In the genomic region with DNA sequence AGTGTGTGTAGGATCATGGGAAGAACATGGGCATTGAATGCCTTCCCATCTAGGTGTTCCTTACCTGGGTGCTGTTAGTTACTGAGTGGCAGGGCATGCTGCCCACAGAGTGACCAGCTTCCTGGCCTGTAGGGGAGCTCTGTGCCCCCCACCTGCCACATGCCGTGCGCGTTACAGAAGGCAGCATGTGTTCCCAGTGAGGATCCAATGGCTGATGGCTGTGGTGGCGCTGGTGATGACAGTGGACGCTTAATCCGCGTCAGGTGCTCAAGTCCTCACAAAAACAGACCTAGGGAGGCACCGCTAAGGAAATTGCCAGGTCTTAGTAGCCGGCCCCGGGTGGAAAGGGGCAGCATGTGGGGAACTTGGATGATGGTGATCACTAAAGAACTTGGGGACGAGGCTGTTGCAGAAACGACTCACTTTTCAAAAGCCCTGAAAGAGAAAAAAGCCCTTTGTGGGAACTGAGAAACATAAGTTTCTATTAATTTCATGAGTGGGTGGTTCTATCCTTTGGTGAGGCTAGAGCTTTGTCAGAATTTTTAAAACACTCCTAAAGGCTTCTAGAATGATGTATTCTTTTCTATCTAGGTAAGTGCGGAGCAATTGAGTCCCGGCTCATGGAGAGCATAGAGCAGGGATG, we compare ENCODE assay signal across 17 cellular contexts.
DNase-seq lines count a peak whose midpoint lies in the region; ATAC-seq lines count a peak whose summit lies in the region.
"Had no signal": no experiment of that assay in that cellular context is flagged by ENCODE, and none has a peak within 500 bp of the region (broad histone marks: within the 10 kb centered on the region; RNA-seq: fewer than 3 reads in every experiment).

No MANE protein-coding gene starts in this region.

- peak overlapping the region; percentile 7 for H3K27ac Mint-ChIP-seq in stimulated activated naive CD8-positive, alpha-beta T cell treated with anti-CD3 and anti-CD28 coated beads, Interleukin-15, Interleukin-2, amounts not matched to agents 100 ng/mL and 50 ng/mL, for 24 hours
- peak overlapping the region in 1 of 2 donors; percentile 94 for H3K27ac Mint-ChIP-seq in stimulated activated naive CD8-positive, alpha-beta T cell treated with anti-CD3 and anti-CD28 coated beads, Interleukin-15, amount 100 ng/mL, for 72 hours
- peak overlapping the region; percentile 12 for H3K27ac Mint-ChIP-seq in activated T-helper 2 cell treated with anti-CD3 and anti-CD28 coated beads, Interferon-gamma antibody, Interleukin-2, Interleukin-4, amounts not matched to agents 10 μg/mL and 5 μg/mL and 100 μg/mL, durations not matched to agents 14 hours and 24 hours and 36 hours
- H3K27ac Mint-ChIP-seq in memory B cell, result peak overlapping the region; percentile 72
- H3K27ac Mint-ChIP-seq: GM23338, WTC11 had no signal

- in situ Hi-C loops in KBM-7 (cut with MboI; ENCODE audit: low pct_unique_long_range_greater_than_20kb, low sequenced_read_pairs), result no loop called here

- no peak overlapping the region for H3K4me3 Mint-ChIP-seq in stimulated activated naive CD8-positive, alpha-beta T cell treated with anti-CD3 and anti-CD28 coated beads, Interleukin-15, Interleukin-2, amounts not matched to agents 100 ng/mL and 50 ng/mL, for 24 hours
- peak overlapping the region in 1 of 2 donors; percentile 11 for H3K4me3 Mint-ChIP-seq in stimulated activated naive CD8-positive, alpha-beta T cell treated with anti-CD3 and anti-CD28 coated beads, Interleukin-15, amount 100 ng/mL, for 72 hours
- H3K4me3 Mint-ChIP-seq in activated T-helper 2 cell treated with anti-CD3 and anti-CD28 coated beads, Interferon-gamma antibody, Interleukin-2, Interleukin-4, amounts not matched to agents 10 μg/mL and 5 μg/mL and 100 μg/mL, durations not matched to agents 14 hours and 24 hours and 36 hours (ENCODE audit: low read depth), result no peak overlapping the region
- no peak overlapping the region for H3K4me3 Mint-ChIP-seq in memory B cell
- H3K4me3 Mint-ChIP-seq: GM23338, WTC11 had no signal

- H3K4me1 Mint-ChIP-seq in stimulated activated naive CD8-positive, alpha-beta T cell treated with anti-CD3 and anti-CD28 coated beads, Interleukin-15, Interleukin-2, amounts not matched to agents 100 ng/mL and 50 ng/mL, for 24 hours (ENCODE audit: low read depth), result peaks cover 78% of the 10 kb centered on the region
- peaks cover 91% of the 10 kb centered on the region for H3K4me1 Mint-ChIP-seq in stimulated activated naive CD8-positive, alpha-beta T cell treated with anti-CD3 and anti-CD28 coated beads, Interleukin-15, amount 100 ng/mL, for 72 hours
- peaks cover 22% of the 10 kb centered on the region for H3K4me1 Mint-ChIP-seq in activated T-helper 2 cell treated with anti-CD3 and anti-CD28 coated beads, Interferon-gamma antibody, Interleukin-2, Interleukin-4, amounts not matched to agents 10 μg/mL and 5 μg/mL and 100 μg/mL, durations not matched to agents 14 hours and 24 hours and 36 hours (ENCODE audit: low read depth)
- peaks cover 12% of the 10 kb centered on the region for H3K4me1 Mint-ChIP-seq in memory B cell

- intact Hi-C loops in activated T-helper 2 cell treated with anti-CD3 and anti-CD28 coated beads, Interferon-gamma antibody, Interleukin-2, Interleukin-4, amounts not matched to agents 10 μg/mL and 5 μg/mL and 100 μg/mL, durations not matched to agents 14 hours and 24 hours and 36 hours (cut with micrococcal nuclease), result no loop called here

- no peak for DNase-seq in stimulated activated naive CD8-positive, alpha-beta T cell treated with anti-CD3 and anti-CD28 coated beads, Interleukin-15, amount 100 ng/mL, for 72 hours
- DNase-seq in activated T-helper 2 cell treated with anti-CD3 and anti-CD28 coated beads, Interferon-gamma antibody, Interleukin-2, Interleukin-4, amounts not matched to agents 10 μg/mL and 5 μg/mL and 100 μg/mL, durations not matched to agents 14 hours and 24 hours and 36 hours (ENCODE audit: low spot score), result no peak
- DNase-seq in memory B cell (ENCODE audit: low spot score in 2 of 2), result no peak
- DNase-seq in KBM-7, result no peak
- no peak for DNase-seq in activated CD8-positive, alpha-beta memory T cell treated with anti-CD3 and anti-CD28 coated beads, Interleukin-2, amount 50 U/mL, for 4 hours
- DNase-seq in mesenteric fat pad (ENCODE audit: low spot score), result no peak
- DNase-seq: activated gamma-delta T cell treated with Interleukin-2 at 50 U/mL for 16 hours; aorta; colonic mucosa; NCI-H526 treated with DMSO at 0.1 percent for 48 hours; PC-3; stimulated activated CD4-positive, alpha-beta T cell treated with anti-CD3 and anti-CD28 coated beads, Interleukin-15, amount 100 ng/mL, for 24 hours; stomach had no signal

- H3K27me3 Mint-ChIP-seq in stimulated activated naive CD8-positive, alpha-beta T cell treated with anti-CD3 and anti-CD28 coated beads, Interleukin-15, Interleukin-2, amounts not matched to agents 100 ng/mL and 50 ng/mL, for 24 hours, result no peaks in the 10 kb centered on the region
- H3K27me3 Mint-ChIP-seq in stimulated activated naive CD8-positive, alpha-beta T cell treated with anti-CD3 and anti-CD28 coated beads, Interleukin-15, amount 100 ng/mL, for 72 hours, result no peaks in the 10 kb centered on the region
- H3K27me3 Mint-ChIP-seq in activated T-helper 2 cell treated with anti-CD3 and anti-CD28 coated beads, Interferon-gamma antibody, Interleukin-2, Interleukin-4, amounts not matched to agents 10 μg/mL and 5 μg/mL and 100 μg/mL, durations not matched to agents 14 hours and 24 hours and 36 hours (ENCODE audit: low read depth), result no peaks in the 10 kb centered on the region
- no peaks in the 10 kb centered on the region for H3K27me3 Mint-ChIP-seq in memory B cell

- ATAC-seq in stimulated activated naive CD8-positive, alpha-beta T cell treated with anti-CD3 and anti-CD28 coated beads, Interleukin-15, amount 100 ng/mL, for 72 hours, result no peak
- ATAC-seq in memory B cell (ENCODE audit: low read depth) (no peak), GM18517 (IDR thresholded peaks at IDR 0.05; ENCODE audit: unreplicated experiment) (no peak)
- ATAC-seq: GM23338, PC-3, WTC11 had no signal

- H3K36me3 Mint-ChIP-seq in stimulated activated naive CD8-positive, alpha-beta T cell treated with anti-CD3 and anti-CD28 coated beads, Interleukin-15, Interleukin-2, amounts not matched to agents 100 ng/mL and 50 ng/mL, for 24 hours (ENCODE audit: low read depth), result peaks cover 43% of the 10 kb centered on the region
- peaks cover 30% of the 10 kb centered on the region for H3K36me3 Mint-ChIP-seq in activated T-helper 2 cell treated with anti-CD3 and anti-CD28 coated beads, Interferon-gamma antibody, Interleukin-2, Interleukin-4, amounts not matched to agents 10 μg/mL and 5 μg/mL and 100 μg/mL, durations not matched to agents 14 hours and 24 hours and 36 hours (ENCODE audit: low read depth)
- peaks cover 8% of the 10 kb centered on the region for H3K36me3 Mint-ChIP-seq in memory B cell
- H3K36me3 Mint-ChIP-seq: WTC11 had no signal

- H3K9me3 Mint-ChIP-seq in stimulated activated naive CD8-positive, alpha-beta T cell treated with anti-CD3 and anti-CD28 coated beads, Interleukin-15, Interleukin-2, amounts not matched to agents 100 ng/mL and 50 ng/mL, for 24 hours, result no peaks in the 10 kb centered on the region
- H3K9me3 Mint-ChIP-seq in stimulated activated naive CD8-positive, alpha-beta T cell treated with anti-CD3 and anti-CD28 coated beads, Interleukin-15, amount 100 ng/mL, for 72 hours, result no peaks in the 10 kb centered on the region
- H3K9me3 Mint-ChIP-seq in activated T-helper 2 cell treated with anti-CD3 and anti-CD28 coated beads, Interferon-gamma antibody, Interleukin-2, Interleukin-4, amounts not matched to agents 10 μg/mL and 5 μg/mL and 100 μg/mL, durations not matched to agents 14 hours and 24 hours and 36 hours, result no peaks in the 10 kb centered on the region
- H3K9me3 Mint-ChIP-seq in memory B cell, result no peaks in the 10 kb centered on the region
- H3K9me3 Mint-ChIP-seq: GM23338 had no signal
